10 cellular contexts compared by ENCODE assay signal in genomic region chr5:74294231-74294705, GRCh38.
DNase-seq lines count a peak whose midpoint lies in the region; ATAC-seq lines count a peak whose summit lies in the region.
"Had no signal": no experiment of that assay in that cellular context is flagged by ENCODE, and none has a peak within 500 bp of the region (broad histone marks: within the 10 kb centered on the region; RNA-seq: fewer than 3 reads in every experiment).

No MANE protein-coding gene starts in this region.

- H3K4me1 Mint-ChIP-seq in activated T-helper 2 cell treated with anti-CD3 and anti-CD28 coated beads, Interferon-gamma antibody, Interleukin-2, Interleukin-4, amounts not matched to agents 10 μg/mL and 5 μg/mL and 100 μg/mL, durations not matched to agents 14 hours and 24 hours and 36 hours (ENCODE audit: low read depth) = no peaks in the 10 kb centered on the region
- H3K4me1 Mint-ChIP-seq in activated T-helper 1 cell treated with anti-CD3 and anti-CD28 coated beads, Interleukin-12 subunit alpha, Interleukin-12 subunit beta, Interleukin-2, Interleukin-4 antibody, amounts not matched to agents 30 ng/mL and 10 ng/mL and 1 ng/mL, durations not matched to agents 14 hours and 24 hours and 36 hours (ENCODE audit: low read depth) = no peaks in the 10 kb centered on the region
- H3K4me1 Mint-ChIP-seq: central memory CD8-positive, alpha-beta T cell had no signal

- intact Hi-C loops in posterior cingulate gyrus (cut with DNase I) = loop anchor here (10.0 kb wide), 1 partner anchor 341 kb away; no protein-coding TSS in a partner anchor
- intact Hi-C loops in activated T-helper 2 cell treated with anti-CD3 and anti-CD28 coated beads, Interferon-gamma antibody, Interleukin-2, Interleukin-4, amounts not matched to agents 10 μg/mL and 5 μg/mL and 100 μg/mL, durations not matched to agents 14 hours and 24 hours and 36 hours (cut with micrococcal nuclease) = no loop called here
- intact Hi-C loops in activated T-helper 1 cell treated with anti-CD3 and anti-CD28 coated beads, Interleukin-12 subunit alpha, Interleukin-12 subunit beta, Interleukin-2, Interleukin-4 antibody, amounts not matched to agents 30 ng/mL and 10 ng/mL and 1 ng/mL, durations not matched to agents 14 hours and 24 hours and 36 hours (cut with micrococcal nuclease) = no loop called here

- H3K27me3 Mint-ChIP-seq in activated T-helper 2 cell treated with anti-CD3 and anti-CD28 coated beads, Interferon-gamma antibody, Interleukin-2, Interleukin-4, amounts not matched to agents 10 μg/mL and 5 μg/mL and 100 μg/mL, durations not matched to agents 14 hours and 24 hours and 36 hours (ENCODE audit: low read depth) = peaks cover 12% of the 10 kb centered on the region
- no peaks in the 10 kb centered on the region for H3K27me3 Mint-ChIP-seq in activated T-helper 1 cell treated with anti-CD3 and anti-CD28 coated beads, Interleukin-12 subunit alpha, Interleukin-12 subunit beta, Interleukin-2, Interleukin-4 antibody, amounts not matched to agents 30 ng/mL and 10 ng/mL and 1 ng/mL, durations not matched to agents 14 hours and 24 hours and 36 hours (ENCODE audit: insufficient read depth)

- ATAC-seq in HG02885 (IDR thresholded peaks at IDR 0.05; ENCODE audit: poor library complexity, unreplicated experiment) (peak; percentile 51), GM19324 (IDR thresholded peaks at IDR 0.05; ENCODE audit: low FRiP score, unreplicated experiment) (no peak)

- DNase-seq in GM19238 (ENCODE audit: insufficient read length, low spot score) = peak; percentile 10
- peak; percentile 64 for DNase-seq in SKM-1 treated with dmso at 0.1 percent for 144 hours (lab: John Stamatoyannopoulos, UW; ENCODE audit: unreplicated experiment)
- DNase-seq in posterior cingulate gyrus = peak; percentile 18 to 93 (median 63)
- DNase-seq in activated T-helper 2 cell treated with anti-CD3 and anti-CD28 coated beads, Interferon-gamma antibody, Interleukin-2, Interleukin-4, amounts not matched to agents 10 μg/mL and 5 μg/mL and 100 μg/mL, durations not matched to agents 14 hours and 24 hours and 36 hours (ENCODE audit: low spot score) = no peak
- DNase-seq in activated T-helper 1 cell treated with anti-CD3 and anti-CD28 coated beads, Interleukin-12 subunit alpha, Interleukin-12 subunit beta, Interleukin-2, Interleukin-4 antibody, amounts not matched to agents 30 ng/mL and 10 ng/mL and 1 ng/mL, durations not matched to agents 14 hours and 24 hours and 36 hours (ENCODE audit: low spot score) = no peak
- DNase-seq in activated T-cell treated with anti-CD3 and anti-CD28 coated beads for 4 hours = no peak
- DNase-seq: activated CD4-positive, alpha-beta memory T cell treated with anti-CD3 and anti-CD28 coated beads for 36 hours had no signal

- H3K4me3 Mint-ChIP-seq in activated T-helper 2 cell treated with anti-CD3 and anti-CD28 coated beads, Interferon-gamma antibody, Interleukin-2, Interleukin-4, amounts not matched to agents 10 μg/mL and 5 μg/mL and 100 μg/mL, durations not matched to agents 14 hours and 24 hours and 36 hours (ENCODE audit: low read depth) = no peak overlapping the region
- no peak overlapping the region for H3K4me3 Mint-ChIP-seq in activated T-helper 1 cell treated with anti-CD3 and anti-CD28 coated beads, Interleukin-12 subunit alpha, Interleukin-12 subunit beta, Interleukin-2, Interleukin-4 antibody, amounts not matched to agents 30 ng/mL and 10 ng/mL and 1 ng/mL, durations not matched to agents 14 hours and 24 hours and 36 hours
- H3K4me3 Mint-ChIP-seq: activated CD4-positive, alpha-beta memory T cell treated with anti-CD3 and anti-CD28 coated beads for 36 hours; central memory CD8-positive, alpha-beta T cell had no signal

- no peaks in the 10 kb centered on the region for H3K36me3 Mint-ChIP-seq in activated T-helper 2 cell treated with anti-CD3 and anti-CD28 coated beads, Interferon-gamma antibody, Interleukin-2, Interleukin-4, amounts not matched to agents 10 μg/mL and 5 μg/mL and 100 μg/mL, durations not matched to agents 14 hours and 24 hours and 36 hours (ENCODE audit: low read depth)
- H3K36me3 Mint-ChIP-seq in activated T-helper 1 cell treated with anti-CD3 and anti-CD28 coated beads, Interleukin-12 subunit alpha, Interleukin-12 subunit beta, Interleukin-2, Interleukin-4 antibody, amounts not matched to agents 30 ng/mL and 10 ng/mL and 1 ng/mL, durations not matched to agents 14 hours and 24 hours and 36 hours (ENCODE audit: low read depth) = no peaks in the 10 kb centered on the region
- H3K36me3 Mint-ChIP-seq: activated CD4-positive, alpha-beta memory T cell treated with anti-CD3 and anti-CD28 coated beads for 36 hours had no signal

- no peaks in the 10 kb centered on the region for H3K9me3 Mint-ChIP-seq in activated T-helper 2 cell treated with anti-CD3 and anti-CD28 coated beads, Interferon-gamma antibody, Interleukin-2, Interleukin-4, amounts not matched to agents 10 μg/mL and 5 μg/mL and 100 μg/mL, durations not matched to agents 14 hours and 24 hours and 36 hours
- H3K9me3 Mint-ChIP-seq in activated T-helper 1 cell treated with anti-CD3 and anti-CD28 coated beads, Interleukin-12 subunit alpha, Interleukin-12 subunit beta, Interleukin-2, Interleukin-4 antibody, amounts not matched to agents 30 ng/mL and 10 ng/mL and 1 ng/mL, durations not matched to agents 14 hours and 24 hours and 36 hours = no peaks in the 10 kb centered on the region
- H3K9me3 Mint-ChIP-seq: activated CD4-positive, alpha-beta memory T cell treated with anti-CD3 and anti-CD28 coated beads for 36 hours; central memory CD8-positive, alpha-beta T cell had no signal

- H3K27ac Mint-ChIP-seq in activated T-helper 2 cell treated with anti-CD3 and anti-CD28 coated beads, Interferon-gamma antibody, Interleukin-2, Interleukin-4, amounts not matched to agents 10 μg/mL and 5 μg/mL and 100 μg/mL, durations not matched to agents 14 hours and 24 hours and 36 hours = no peak overlapping the region
- no peak overlapping the region for H3K27ac Mint-ChIP-seq in activated T-helper 1 cell treated with anti-CD3 and anti-CD28 coated beads, Interleukin-12 subunit alpha, Interleukin-12 subunit beta, Interleukin-2, Interleukin-4 antibody, amounts not matched to agents 30 ng/mL and 10 ng/mL and 1 ng/mL, durations not matched to agents 14 hours and 24 hours and 36 hours
- H3K27ac Mint-ChIP-seq: activated CD4-positive, alpha-beta memory T cell treated with anti-CD3 and anti-CD28 coated beads for 36 hours had no signal

Comparison
In these comparisons a context has a peak if more than half of its experiments do, and no peak if none do; other contexts are left out.
1. DNase-seq: peak in GM19238 (single experiment), SKM-1 treated with dmso at 0.1 percent for 144 hours (single experiment) and posterior cingulate gyrus (10 of 10); none in activated T-helper 2 cell treated with anti-CD3 and anti-CD28 coated beads, Interferon-gamma antibody, Interleukin-2, Interleukin-4, amounts not matched to agents 10 μg/mL and 5 μg/mL and 100 μg/mL, durations not matched to agents 14 hours and 24 hours and 36 hours (single experiment), activated T-helper 1 cell treated with anti-CD3 and anti-CD28 coated beads, Interleukin-12 subunit alpha, Interleukin-12 subunit beta, Interleukin-2, Interleukin-4 antibody, amounts not matched to agents 30 ng/mL and 10 ng/mL and 1 ng/mL, durations not matched to agents 14 hours and 24 hours and 36 hours (single experiment) and activated T-cell treated with anti-CD3 and anti-CD28 coated beads for 4 hours (single experiment).